Comparison of ENCODE assay signal across 12 cellular contexts in genomic region chr1:244409648-244410164, GRCh38. TPM values are rescaled to one million over a fixed set of nuclear protein-coding genes. Genes with fewer than 3 reads are reported as not detected.
DNase-seq lines count a peak whose midpoint lies in the region; ATAC-seq lines count a peak whose summit lies in the region.
"Had no signal": no experiment of that assay in that cellular context is flagged by ENCODE, and none has a peak within 500 bp of the region (broad histone marks: within the 10 kb centered on the region; RNA-seq: fewer than 3 reads in every experiment).

No MANE protein-coding gene starts in this region.

- H3K27me3 ChIP-seq in mesenchymal stem cell (ENCODE audit: control insufficient read depth in 1 of 2, insufficient read depth in 1 of 2, low read length in 2 of 2), result no peaks in the 10 kb centered on the region
- H3K27me3 ChIP-seq: tibial artery had no signal

- H3K27ac ChIP-seq in mesenchymal stem cell (ENCODE audit: low read length, poor library complexity, severe bottlenecking), result peak overlapping the region; percentile 38
- H3K27ac ChIP-seq: tibial artery had no signal

- H3K4me3 ChIP-seq in mesenchymal stem cell (ENCODE audit: insufficient read depth in 1 of 2, low read depth in 1 of 2, low read length in 2 of 2), result no peak overlapping the region
- H3K4me3 ChIP-seq: tibial artery had no signal

- H3K36me3 Mint-ChIP-seq in activated naive CD8-positive, alpha-beta T cell treated with anti-CD3 and anti-CD28 coated beads for 36 hours, result peaks cover 84% of the 10 kb centered on the region

- peak; percentile 64 for ATAC-seq in GM19023 (IDR thresholded peaks at IDR 0.05; ENCODE audit: unreplicated experiment)
- peak; percentile 90 for ATAC-seq in GM21737 (IDR thresholded peaks at IDR 0.05; ENCODE audit: unreplicated experiment)
- ATAC-seq in HG03196 (IDR thresholded peaks at IDR 0.05; ENCODE audit: unreplicated experiment), result peak; percentile 94

- H3K4me1 ChIP-seq in mesenchymal stem cell (ENCODE audit: control insufficient read depth, insufficient read depth, low read depth, low read length), result no peaks in the 10 kb centered on the region
- H3K4me1 ChIP-seq: tibial artery had no signal

- no peak overlapping the region for H2BK120ac ChIP-seq in mesenchymal stem cell (ENCODE audit: low read depth, low read length)

- no peak overlapping the region for H3K4ac ChIP-seq in mesenchymal stem cell (ENCODE audit: low read depth in 1 of 2, low read length in 2 of 2)

- no peak overlapping the region for H3K23ac ChIP-seq in mesenchymal stem cell (ENCODE audit: low read length in 2 of 2)

- no peak overlapping the region for H3K18ac ChIP-seq in mesenchymal stem cell (ENCODE audit: low read depth in 1 of 2, low read length in 2 of 2)

- H2BK15ac ChIP-seq in mesenchymal stem cell (ENCODE audit: low read depth, poor library complexity, severe bottlenecking), result no peak overlapping the region

- no peak overlapping the region for H3K14ac ChIP-seq in mesenchymal stem cell (ENCODE audit: low read length in 2 of 2)

- no peak overlapping the region for H3K4me2 ChIP-seq in mesenchymal stem cell (ENCODE audit: low read length, poor library complexity, severe bottlenecking)

- no peak for DNase-seq in mesenchymal stem cell
- DNase-seq in SK-N-DZ (ENCODE audit: low spot score), result no peak
- DNase-seq in NCI-H2227 (lab: John Stamatoyannopoulos, UW; ENCODE audit: unreplicated experiment), result no peak
- no peak for DNase-seq in NCI-H2227 treated with DMSO at 0.1 percent for 48 hours (lab: John Stamatoyannopoulos, UW)
- DNase-seq in activated naive CD8-positive, alpha-beta T cell treated with anti-CD3 and anti-CD28 coated beads for 36 hours, result no peak
- DNase-seq: cortex of kidney, NCI-H2171, tibial artery had no signal

- peak overlapping the region; percentile 25 for H3K9ac ChIP-seq in mesenchymal stem cell (ENCODE audit: low read length)

- H2BK5ac ChIP-seq in mesenchymal stem cell (ENCODE audit: low read depth, low read length, poor library complexity, severe bottlenecking), result no peak overlapping the region

- no peaks in the 10 kb centered on the region for H3K9me3 ChIP-seq in mesenchymal stem cell (ENCODE audit: control insufficient read depth, low read length)
- H3K9me3 ChIP-seq: tibial artery had no signal

- H2BK12ac ChIP-seq in mesenchymal stem cell (ENCODE audit: low read length in 2 of 2), result no peak overlapping the region

- no peaks in the 10 kb centered on the region for H3K27me3 Mint-ChIP-seq in activated naive CD8-positive, alpha-beta T cell treated with anti-CD3 and anti-CD28 coated beads for 36 hours

- H3K4me1 Mint-ChIP-seq in activated naive CD8-positive, alpha-beta T cell treated with anti-CD3 and anti-CD28 coated beads for 36 hours, result peaks cover 4% of the 10 kb centered on the region

- no peak overlapping the region for H2AFZ ChIP-seq in mesenchymal stem cell (ENCODE audit: low read depth, low read length)

- H3K27ac Mint-ChIP-seq in activated naive CD8-positive, alpha-beta T cell treated with anti-CD3 and anti-CD28 coated beads for 36 hours, result no peak overlapping the region

- no peak overlapping the region for H4K91ac ChIP-seq in mesenchymal stem cell (ENCODE audit: low read length)

- peaks cover 7% of the 10 kb centered on the region for H3K9me3 Mint-ChIP-seq in activated naive CD8-positive, alpha-beta T cell treated with anti-CD3 and anti-CD28 coated beads for 36 hours

- 100% methylated on average over 4 of the region's 4 CpGs for WGBS in mesenchymal stem cell

- no peak overlapping the region for H3K4me3 Mint-ChIP-seq in activated naive CD8-positive, alpha-beta T cell treated with anti-CD3 and anti-CD28 coated beads for 36 hours

- H4K8ac ChIP-seq in mesenchymal stem cell (ENCODE audit: low read length), result no peak overlapping the region

- peaks cover 17% of the 10 kb centered on the region for H3K79me1 ChIP-seq in mesenchymal stem cell (replicated peaks; ENCODE audit: low read length, poor library complexity, severe bottlenecking)

- no peak overlapping the region for H2AK5ac ChIP-seq in mesenchymal stem cell (ENCODE audit: low read length, severe bottlenecking)

- H3K36me3 ChIP-seq in mesenchymal stem cell (ENCODE audit: control insufficient read depth in 1 of 2, insufficient read depth in 2 of 2, low read depth in 1 of 2, low read length in 2 of 2), result peaks cover 21 to 90% of the 10 kb centered on the region in 2 experiments

RNA-seq across cellular contexts. Expression of gene ADSS2, which starts 42.0 kb away (rescaled TPM):
- polyA plus RNA-seq in mesenchymal stem cell (2013, experiment 1 of 2), result 28.0 TPM
- 29.9 TPM for polyA plus RNA-seq in mesenchymal stem cell (2013, experiment 2 of 2)
- 38.3 and 43.0 TPM in 2 replicates for polyA plus RNA-seq in SK-N-DZ (2014; cell fraction: cytosol; rRNA removed)
- polyA plus RNA-seq in SK-N-DZ (2014; cell fraction: nucleus; rRNA removed), result 25.9 and 28.1 TPM in 2 replicates
- total RNA-seq in activated naive CD8-positive, alpha-beta T cell treated with anti-CD3 and anti-CD28 coated beads for 36 hours, result 10 to 100 TPM; 66.1 to 67.8 TPM

RNA-seq across cellular contexts. Expression of gene CATSPERE, which starts 51.4 kb away (rescaled TPM):
- polyA plus RNA-seq in mesenchymal stem cell (2013, experiment 1 of 2), result 0.14 TPM
- 0.14 TPM for polyA plus RNA-seq in mesenchymal stem cell (2013, experiment 2 of 2)
- 0.15 and 0.40 TPM in 2 replicates for polyA plus RNA-seq in SK-N-DZ (2014; cell fraction: cytosol; rRNA removed)
- polyA plus RNA-seq in SK-N-DZ (2014; cell fraction: nucleus; rRNA removed), result 0.40 and 0.57 TPM in 2 replicates
- total RNA-seq in activated naive CD8-positive, alpha-beta T cell treated with anti-CD3 and anti-CD28 coated beads for 36 hours, result under 1 TPM; 0.38 to 0.45 TPM
- total RNA-seq: G401 had no signal
